ENCODE assay signal across 8 cellular contexts in the genomic region with DNA sequence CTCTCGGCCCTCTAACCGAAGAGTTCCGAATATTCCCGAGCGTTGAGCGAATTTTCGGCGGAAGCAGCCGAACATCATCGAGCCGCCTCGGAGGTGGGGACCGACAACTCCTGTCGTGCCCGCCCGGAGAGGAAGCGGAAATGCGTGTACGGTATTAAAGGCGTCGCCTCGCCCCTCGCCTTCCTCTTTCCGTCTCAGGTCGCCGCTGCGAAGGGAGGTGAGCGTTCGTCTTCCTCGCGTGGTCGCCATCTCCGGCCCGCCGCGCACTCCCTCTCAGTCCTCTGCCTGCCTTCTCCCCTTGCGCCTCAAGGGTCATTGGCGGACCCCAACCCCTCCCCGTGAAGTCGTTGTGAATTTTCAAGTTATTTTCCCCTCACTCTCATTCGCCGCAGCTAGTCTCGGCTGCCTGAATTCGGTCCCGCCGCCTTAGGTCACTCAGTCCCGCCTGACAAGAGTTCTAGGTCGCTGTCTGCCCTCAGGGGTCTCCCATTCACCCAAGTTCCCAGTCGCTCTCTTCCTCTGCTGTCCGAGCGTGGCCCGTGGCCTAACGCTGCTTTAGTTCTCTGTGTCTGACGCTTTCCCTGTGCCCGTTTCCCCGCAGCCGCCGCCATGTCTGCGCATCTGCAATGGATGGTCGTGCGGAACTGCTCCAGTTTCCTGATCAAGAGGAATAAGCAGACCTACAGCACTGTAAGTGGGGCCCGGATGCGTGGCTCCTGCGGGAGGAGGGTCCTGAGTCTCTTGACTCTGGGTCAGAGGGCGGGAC. TPM values are rescaled to one million over a fixed set of nuclear protein-coding genes. Genes with fewer than 3 reads are reported as not detected.
A peak's percentile ranks its signal among the peaks of the same experiment; 100 is the strongest.
DNase-seq lines count a peak whose midpoint lies in the region; ATAC-seq, FAIRE-seq and TF ChIP-seq lines count a peak whose summit lies in the region.

A gene (plus strand): TSS at position 184 of the 766 bp plus-strand sequence. CDS start 426 bp downstream, at position 610.

- H3K9me3 Mint-ChIP-seq in activated T-cell treated with anti-CD3 and anti-CD28 coated beads, Interleukin-2, amount 50 U/mL, for 24 hours: no peaks in the 10 kb centered on the region

- TF ChIP-seq CTCF in D721Med (IDR thresholded peaks at IDR 0.05; ENCODE audit: insufficient read depth, missing control alignments): no peak

- no peaks in the 10 kb centered on the region for H3K27me3 Mint-ChIP-seq in activated T-cell treated with anti-CD3 and anti-CD28 coated beads, Interleukin-2, amount 50 U/mL, for 24 hours

- DNase-seq in D721Med (ENCODE audit: insufficient read length, low spot score): peak; percentile 81
- peak; percentile 92 for DNase-seq in HuH-7 (ENCODE audit: low spot score)
- DNase-seq in activated T-cell treated with anti-CD3 and anti-CD28 coated beads, Interleukin-2, amount 50 U/mL, for 24 hours: peak; percentile 99
- peak; percentile 96 for DNase-seq in stimulated activated CD8-positive, alpha-beta memory T cell treated with anti-CD3 and anti-CD28 coated beads, Interleukin-7, amount 100 ng/mL, for 24 hours (ENCODE audit: low read depth)

- H3K36me3 ChIP-seq in esophagus (ENCODE audit: control insufficient read depth in 2 of 2, insufficient read depth in 2 of 2, low read length in 1 of 2) (peaks cover 14 to 31% of the 10 kb centered on the region in 2 donors), mucosa of stomach (ENCODE audit: control insufficient read depth, insufficient read depth, low read length) (peaks cover 10% of the 10 kb centered on the region)

- peak within 1 kb of the TSS; percentile 99 for H3K27ac Mint-ChIP-seq in activated T-cell treated with anti-CD3 and anti-CD28 coated beads, Interleukin-2, amount 50 U/mL, for 24 hours

- peaks cover 59% of the 10 kb centered on the region for H3K4me1 Mint-ChIP-seq in activated T-cell treated with anti-CD3 and anti-CD28 coated beads, Interleukin-2, amount 50 U/mL, for 24 hours (ENCODE audit: low read depth)

- H3K27ac ChIP-seq in esophagus (ENCODE audit: low read depth in 2 of 2, low read length in 1 of 2): peak within 1 kb of the TSS; percentile 97 to 98

- H3K4me3 ChIP-seq in esophagus (ENCODE audit: low read depth in 1 of 2, low read length in 2 of 2) (peak within 1 kb of the TSS; percentile 84 to 87), mucosa of stomach (ENCODE audit: low read length) (peak within 1 kb of the TSS; percentile 85)

- 0% methylated on average over 60 to 65 of the region's 65 CpGs for WGBS in esophagus, 2 donors

- peak within 1 kb of the TSS; percentile 92 for H3K4me3 Mint-ChIP-seq in activated T-cell treated with anti-CD3 and anti-CD28 coated beads, Interleukin-2, amount 50 U/mL, for 24 hours

- ATAC-seq in GM21447 (IDR thresholded peaks at IDR 0.05; ENCODE audit: unreplicated experiment): peak; percentile 54

- H3K36me3 Mint-ChIP-seq in activated T-cell treated with anti-CD3 and anti-CD28 coated beads, Interleukin-2, amount 50 U/mL, for 24 hours (ENCODE audit: low read depth): peaks cover 76% of the 10 kb centered on the region

- peak within 1 kb of the TSS; percentile 74 for H3K9ac ChIP-seq in mucosa of stomach (ENCODE audit: low read length)

- peaks cover 17 to 41% of the 10 kb centered on the region in 2 donors for H3K4me1 ChIP-seq in esophagus (ENCODE audit: control insufficient read depth in 2 of 2, insufficient read depth in 2 of 2, low read length in 1 of 2)
- peaks cover 52% of the 10 kb centered on the region for H3K4me1 ChIP-seq in mucosa of stomach (ENCODE audit: control insufficient read depth, insufficient read depth, low read length)

- FAIRE-seq in D721Med (lab: Jason Lieb, UNC): no peak

- H3K9me3 ChIP-seq in esophagus (ENCODE audit: control insufficient read depth in 2 of 2, insufficient read depth in 1 of 2, low read depth in 1 of 2, low read length in 1 of 2): no peaks in the 10 kb centered on the region
- H3K9me3 ChIP-seq in mucosa of stomach (ENCODE audit: control insufficient read depth, low read length): no peaks in the 10 kb centered on the region

- no peaks in the 10 kb centered on the region for H3K27me3 ChIP-seq in esophagus (ENCODE audit: control insufficient read depth in 1 of 2, insufficient read depth in 2 of 2, low read length in 2 of 2)
- H3K27me3 ChIP-seq in mucosa of stomach (ENCODE audit: control insufficient read depth, insufficient read depth, low read length): no peaks in the 10 kb centered on the region

TF ChIP-seq in PFSK-1, 5 proteins besides CTCF, POLR2A, EP300 and RAD21:
- TF ChIP-seq, protein P1, sequence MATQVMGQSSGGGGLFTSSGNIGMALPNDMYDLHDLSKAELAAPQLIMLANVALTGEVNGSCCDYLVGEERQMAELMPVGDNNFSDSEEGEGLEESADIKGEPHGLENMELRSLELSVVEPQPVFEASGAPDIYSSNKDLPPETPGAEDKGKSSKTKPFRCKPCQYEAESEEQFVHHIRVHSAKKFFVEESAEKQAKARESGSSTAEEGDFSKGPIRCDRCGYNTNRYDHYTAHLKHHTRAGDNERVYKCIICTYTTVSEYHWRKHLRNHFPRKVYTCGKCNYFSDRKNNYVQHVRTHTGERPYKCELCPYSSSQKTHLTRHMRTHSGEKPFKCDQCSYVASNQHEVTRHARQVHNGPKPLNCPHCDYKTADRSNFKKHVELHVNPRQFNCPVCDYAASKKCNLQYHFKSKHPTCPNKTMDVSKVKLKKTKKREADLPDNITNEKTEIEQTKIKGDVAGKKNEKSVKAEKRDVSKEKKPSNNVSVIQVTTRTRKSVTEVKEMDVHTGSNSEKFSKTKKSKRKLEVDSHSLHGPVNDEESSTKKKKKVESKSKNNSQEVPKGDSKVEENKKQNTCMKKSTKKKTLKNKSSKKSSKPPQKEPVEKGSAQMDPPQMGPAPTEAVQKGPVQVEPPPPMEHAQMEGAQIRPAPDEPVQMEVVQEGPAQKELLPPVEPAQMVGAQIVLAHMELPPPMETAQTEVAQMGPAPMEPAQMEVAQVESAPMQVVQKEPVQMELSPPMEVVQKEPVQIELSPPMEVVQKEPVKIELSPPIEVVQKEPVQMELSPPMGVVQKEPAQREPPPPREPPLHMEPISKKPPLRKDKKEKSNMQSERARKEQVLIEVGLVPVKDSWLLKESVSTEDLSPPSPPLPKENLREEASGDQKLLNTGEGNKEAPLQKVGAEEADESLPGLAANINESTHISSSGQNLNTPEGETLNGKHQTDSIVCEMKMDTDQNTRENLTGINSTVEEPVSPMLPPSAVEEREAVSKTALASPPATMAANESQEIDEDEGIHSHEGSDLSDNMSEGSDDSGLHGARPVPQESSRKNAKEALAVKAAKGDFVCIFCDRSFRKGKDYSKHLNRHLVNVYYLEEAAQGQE (IDR thresholded peaks at IDR 0.05; ENCODE audit: insufficient read depth in 1 of 2, low read depth in 2 of 2, low read length in 2 of 2): peak; percentile 62 to 64; a peak in 2 of 4 replicates
- TF ChIP-seq POLR2AphosphoS5 (IDR thresholded peaks at IDR 0.05; ENCODE audit: low read depth, low read length) (peak; percentile 99), FOXP2 (optimal IDR thresholded peaks at IDR 0.05; ENCODE audit: borderline replicate concordance, extremely low read depth, extremely low read length, insufficient read depth) (peak; percentile 94), TAF1 (IDR thresholded peaks at IDR 0.05; ENCODE audit: borderline replicate concordance, insufficient read depth, low read length) (peak; percentile 100), SIN3A (IDR thresholded peaks at IDR 0.05; ENCODE audit: borderline replicate concordance, insufficient read depth, low read length) (peak; percentile 53; the same call in 1 of the 2 replicates)

RNA-seq across cellular contexts. Expression of the gene that starts here (rescaled TPM):
- polyA plus RNA-seq in PFSK-1 (2012; ENCODE audit: insufficient read length, low read depth): 6,087 TPM
- polyA plus RNA-seq in esophagus: 1,000 to 10,000 TPM; 2,179 to 2,435 TPM

Comparison
In these comparisons a context has a peak if more than half of its experiments do, and no peak if none do; other contexts are left out.
1. Peak in every context shown above with its lines: DNase-seq, ATAC-seq, H3K4me3 ChIP-seq and H3K27ac ChIP-seq.